Comparison of ENCODE assay signal across 9 cellular contexts in the genomic region with DNA sequence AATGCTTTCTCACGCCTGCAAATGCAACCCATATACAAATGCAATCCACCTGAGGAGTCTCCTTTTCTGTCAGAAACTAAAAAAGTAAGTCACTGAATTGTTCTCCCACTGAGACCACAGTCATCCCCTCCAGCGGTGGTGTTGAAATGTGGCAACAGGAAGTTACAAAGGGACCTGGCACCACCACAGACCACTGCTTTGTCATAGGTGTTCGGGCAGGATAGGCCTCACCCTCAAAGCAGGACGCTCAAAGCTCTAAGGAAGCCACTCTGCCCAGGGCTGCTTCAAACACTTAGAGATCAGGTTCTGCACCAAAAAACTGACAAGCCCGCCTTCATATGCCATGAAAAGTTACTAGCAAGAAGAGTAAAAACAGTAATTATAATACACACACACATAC. TPM values are rescaled to one million over a fixed set of nuclear protein-coding genes. Genes with fewer than 3 reads are reported as not detected.
DNase-seq lines count a peak whose midpoint lies in the region; ATAC-seq, FAIRE-seq and TF ChIP-seq lines count a peak whose summit lies in the region.
"Had no signal": no experiment of that assay in that cellular context is flagged by ENCODE, and none has a peak within 500 bp of the region (broad histone marks: within the 10 kb centered on the region; RNA-seq: fewer than 3 reads in every experiment).

No MANE protein-coding gene starts in this region.

- H3K9me3 Mint-ChIP-seq in CD8-positive, alpha-beta T cell = no peaks in the 10 kb centered on the region
- H3K9me3 Mint-ChIP-seq in activated T-helper 2 cell treated with anti-CD3 and anti-CD28 coated beads, Interferon-gamma antibody, Interleukin-2, Interleukin-4, amounts not matched to agents 10 μg/mL and 5 μg/mL and 100 μg/mL, durations not matched to agents 14 hours and 24 hours and 36 hours = no peaks in the 10 kb centered on the region
- H3K9me3 Mint-ChIP-seq: naive B cell had no signal

- H3K4me3 Mint-ChIP-seq in CD8-positive, alpha-beta T cell = peak overlapping the region; percentile 37
- peak overlapping the region; percentile 53 for H3K4me3 Mint-ChIP-seq in activated T-helper 2 cell treated with anti-CD3 and anti-CD28 coated beads, Interferon-gamma antibody, Interleukin-2, Interleukin-4, amounts not matched to agents 10 μg/mL and 5 μg/mL and 100 μg/mL, durations not matched to agents 14 hours and 24 hours and 36 hours (ENCODE audit: low read depth)
- H3K4me3 Mint-ChIP-seq: naive B cell had no signal

- intact Hi-C loops in CD8-positive, alpha-beta T cell (cut with DNase I, micrococcal nuclease) = loop anchor here (1.0 to 5.0 kb wide), 6 partner anchors 11 to 742 kb away; a partner anchor contains a TSS
- intact Hi-C loops in activated T-helper 2 cell treated with anti-CD3 and anti-CD28 coated beads, Interferon-gamma antibody, Interleukin-2, Interleukin-4, amounts not matched to agents 10 μg/mL and 5 μg/mL and 100 μg/mL, durations not matched to agents 14 hours and 24 hours and 36 hours (cut with micrococcal nuclease) = loop anchor here (1.0 to 5.0 kb wide), 9 partner anchors 11 to 540 kb away; a partner anchor contains a TSS

- no peak for FAIRE-seq in RCC 7860 (lab: Jason Lieb, UNC)

- no peaks in the 10 kb centered on the region for H3K36me3 ChIP-seq in CD8-positive, alpha-beta T cell (ENCODE audit: insufficient read depth, low read length)

- DNase-seq in CD8-positive, alpha-beta T cell = peak; percentile 35 to 81 (median 67)
- DNase-seq in RCC 7860 (ENCODE audit: low spot score) (peak; percentile 90), kidney glomerular epithelial cell (lab: John Stamatoyannopoulos, UW) (peak; percentile 81), DMS153 treated with DMSO at 0.1 percent for 48 hours (lab: John Stamatoyannopoulos, UW; ENCODE audit: unreplicated experiment) (no peak), cerebellar nuclear complex (lab: John Stamatoyannopoulos, UW) (no peak)
- peak; percentile 73 for DNase-seq in activated T-helper 2 cell treated with anti-CD3 and anti-CD28 coated beads, Interferon-gamma antibody, Interleukin-2, Interleukin-4, amounts not matched to agents 10 μg/mL and 5 μg/mL and 100 μg/mL, durations not matched to agents 14 hours and 24 hours and 36 hours (ENCODE audit: low spot score)
- DNase-seq in stimulated activated CD8-positive, alpha-beta memory T cell treated with anti-CD3 and anti-CD28 coated beads, Interleukin-15, amount 100 ng/mL, for 48 hours (ENCODE audit: low read depth in 2 of 2) = peak; percentile 80 to 83
- DNase-seq: naive B cell had no signal

- POLR2A ChIA-PET in CD8-positive, alpha-beta T cell (lab: Charles Lee) = interaction anchor here (0.6 to 3.5 kb wide), 5 partner anchors 11 to 120 kb away, joined by 3 to 51 read pairs (median 4); a partner anchor contains a TSS

- H3K9me3 ChIP-seq in CD8-positive, alpha-beta T cell (ENCODE audit: low read length) = no peaks in the 10 kb centered on the region

- peak overlapping the region; percentile 96 for H3K27ac Mint-ChIP-seq in CD8-positive, alpha-beta T cell
- H3K27ac Mint-ChIP-seq in activated T-helper 2 cell treated with anti-CD3 and anti-CD28 coated beads, Interferon-gamma antibody, Interleukin-2, Interleukin-4, amounts not matched to agents 10 μg/mL and 5 μg/mL and 100 μg/mL, durations not matched to agents 14 hours and 24 hours and 36 hours = peak overlapping the region; percentile 99

- CTCF ChIA-PET in CD8-positive, alpha-beta T cell (lab: Charles Lee) = interaction anchor here (1.0 to 1.9 kb wide), 3 partner anchors 12 to 536 kb away, joined by 3 to 11 read pairs (median 4); a partner anchor contains a TSS

- no peak overlapping the region for H3K4me3 ChIP-seq in CD8-positive, alpha-beta T cell (ENCODE audit: low read depth, low read length)

- peak overlapping the region; percentile 51 for H3K27ac ChIP-seq in CD8-positive, alpha-beta T cell (ENCODE audit: low read depth, low read length)

- no peaks in the 10 kb centered on the region for H3K27me3 Mint-ChIP-seq in CD8-positive, alpha-beta T cell (ENCODE audit: low read depth)
- H3K27me3 Mint-ChIP-seq in activated T-helper 2 cell treated with anti-CD3 and anti-CD28 coated beads, Interferon-gamma antibody, Interleukin-2, Interleukin-4, amounts not matched to agents 10 μg/mL and 5 μg/mL and 100 μg/mL, durations not matched to agents 14 hours and 24 hours and 36 hours (ENCODE audit: low read depth) = no peaks in the 10 kb centered on the region

- no peaks in the 10 kb centered on the region for H3K36me3 Mint-ChIP-seq in CD8-positive, alpha-beta T cell
- peaks cover 13% of the 10 kb centered on the region for H3K36me3 Mint-ChIP-seq in activated T-helper 2 cell treated with anti-CD3 and anti-CD28 coated beads, Interferon-gamma antibody, Interleukin-2, Interleukin-4, amounts not matched to agents 10 μg/mL and 5 μg/mL and 100 μg/mL, durations not matched to agents 14 hours and 24 hours and 36 hours (ENCODE audit: low read depth)
- H3K36me3 Mint-ChIP-seq: naive B cell had no signal

- ATAC-seq in CD8-positive, alpha-beta T cell = peak; percentile 65
- peak; percentile 64 for ATAC-seq in HG02759 (IDR thresholded peaks at IDR 0.05; ENCODE audit: unreplicated experiment)

- no peak for TF ChIP-seq CTCF in CD8-positive, alpha-beta T cell (IDR thresholded peaks at IDR 0.05)

- H3K27me3 ChIP-seq in CD8-positive, alpha-beta T cell (ENCODE audit: insufficient read depth, low read length) = no peaks in the 10 kb centered on the region

- H3K4me1 ChIP-seq in CD8-positive, alpha-beta T cell (ENCODE audit: insufficient read depth, low read length) = peaks cover 24% of the 10 kb centered on the region

- peaks cover 24% of the 10 kb centered on the region for H3K4me1 Mint-ChIP-seq in CD8-positive, alpha-beta T cell (ENCODE audit: low read depth)
- peaks cover 60% of the 10 kb centered on the region for H3K4me1 Mint-ChIP-seq in activated T-helper 2 cell treated with anti-CD3 and anti-CD28 coated beads, Interferon-gamma antibody, Interleukin-2, Interleukin-4, amounts not matched to agents 10 μg/mL and 5 μg/mL and 100 μg/mL, durations not matched to agents 14 hours and 24 hours and 36 hours (ENCODE audit: low read depth)

RNA-seq across cellular contexts. Expression of a gene that starts 11.3 kb away (rescaled TPM):
- total RNA-seq in CD8-positive, alpha-beta T cell = 1 to 10 TPM; 5.6 to 5.8 TPM
- 43.2 and 44.2 TPM in 2 replicates for total RNA-seq in activated T-helper 2 cell treated with anti-CD3 and anti-CD28 coated beads, Interferon-gamma antibody, Interleukin-2, Interleukin-4, amounts not matched to agents 10 μg/mL and 5 μg/mL and 100 μg/mL, durations not matched to agents 14 hours and 24 hours and 36 hours

Comparison
In these comparisons a context has a peak if more than half of its experiments do, and no peak if none do; other contexts are left out.
1. DNase-seq: peak in CD8-positive, alpha-beta T cell (7 of 7), RCC 7860 (single experiment), activated T-helper 2 cell treated with anti-CD3 and anti-CD28 coated beads, Interferon-gamma antibody, Interleukin-2, Interleukin-4, amounts not matched to agents 10 μg/mL and 5 μg/mL and 100 μg/mL, durations not matched to agents 14 hours and 24 hours and 36 hours (single experiment), kidney glomerular epithelial cell (single experiment) and stimulated activated CD8-positive, alpha-beta memory T cell treated with anti-CD3 and anti-CD28 coated beads, Interleukin-15, amount 100 ng/mL, for 48 hours (2 of 2); none in DMS153 treated with DMSO at 0.1 percent for 48 hours (single experiment) and cerebellar nuclear complex (0 of 2).